1 cellular context compared by ENCODE assay signal in genomic region chr5:110968246-110969005, GRCh38.
A peak's percentile ranks its signal among the peaks of the same experiment; 100 is the strongest.
TF ChIP-seq lines count a peak whose summit lies in the region.

No MANE protein-coding gene starts in this region.

TF ChIP-seq in liver, 16 proteins besides CTCF, POLR2A, EP300 and RAD21 (continued from another document):
- TF ChIP-seq REST (IDR thresholded peaks at IDR 0.05) (peak; percentile 24), NR2F2 (IDR thresholded peaks at IDR 0.05) (no peak), JUND (IDR thresholded peaks at IDR 0.05) (peak in 1 of 2 donors; percentile 75), MAX (IDR thresholded peaks at IDR 0.05) (peak; percentile 40), EGR1 (IDR thresholded peaks at IDR 0.05; ENCODE audit: low read depth in 2 of 2) (no peak), SP1 (IDR thresholded peaks at IDR 0.05) (peak; percentile 93), HNF4G (IDR thresholded peaks at IDR 0.05) (peak; percentile 58), FOXA2 (IDR thresholded peaks at IDR 0.05) (peak; percentile 87), ZBTB33 (IDR thresholded peaks at IDR 0.05) (peak; percentile 39), YY1 (IDR thresholded peaks at IDR 0.05) (no peak)
TF ChIP-seq in liver: peak in this region for 11.
